Comparison of ENCODE assay signal across 9 cellular contexts in genomic region chr13:40981949-40982348, GRCh38. TPM values are rescaled to one million over a fixed set of nuclear protein-coding genes. Genes with fewer than 3 reads are reported as not detected.
DNase-seq lines count a peak whose midpoint lies in the region.
"Had no signal": no experiment of that assay in that cellular context is flagged by ENCODE, and none has a peak within 500 bp of the region (broad histone marks: within the 10 kb centered on the region; RNA-seq: fewer than 3 reads in every experiment).

No MANE protein-coding gene starts in this region.

- peak overlapping the region; percentile 74 for H3K27ac ChIP-seq in subcutaneous abdominal adipose tissue (ENCODE audit: low read depth, low read length)
- H3K27ac ChIP-seq: neural progenitor cell had no signal

- no peaks in the 10 kb centered on the region for H3K9me3 Mint-ChIP-seq in activated CD4-positive, alpha-beta T cell treated with anti-CD3 and anti-CD28 coated beads, Interleukin-2, amount 10 ng/mL, durations not matched to agents 24 days and 14 days
- H3K9me3 Mint-ChIP-seq in activated CD4-positive, alpha-beta memory T cell treated with anti-CD3 and anti-CD28 coated beads, Interleukin-2, amount 10 ng/mL, durations not matched to agents 7 days and 5 days: no peaks in the 10 kb centered on the region
- H3K9me3 Mint-ChIP-seq in immature natural killer cell: no peaks in the 10 kb centered on the region
- H3K9me3 Mint-ChIP-seq: neural progenitor cell had no signal

- peak overlapping the region; percentile 40 to 71 (median 56) for H3K9ac ChIP-seq in subcutaneous abdominal adipose tissue (ENCODE audit: low read length in 5 of 5)
- H3K9ac ChIP-seq: neural progenitor cell had no signal

- peak overlapping the region in 4 of 5 donors; percentile 52 to 65 (median 60) for H3K4me3 ChIP-seq in subcutaneous abdominal adipose tissue (ENCODE audit: low read depth in 1 of 5, low read length in 5 of 5)
- H3K4me3 ChIP-seq: neural progenitor cell had no signal

- H3K9me3 ChIP-seq in subcutaneous abdominal adipose tissue (ENCODE audit: control insufficient read depth in 5 of 5, low read length in 5 of 5): no peaks in the 10 kb centered on the region

- POLR2A ChIA-PET in activated CD4-positive, alpha-beta memory T cell treated with anti-CD3 and anti-CD28 coated beads, Interleukin-2, amount 10 ng/mL, durations not matched to agents 7 days and 5 days (lab: Charles Lee): interaction anchor here (0.8 to 14.2 kb wide), 10 partner anchors 9 to 151 kb away, joined by 3 to 445 read pairs (median 6); partner anchors contain the start of genes ELF1, KBTBD6 and WBP4

- no peaks in the 10 kb centered on the region for H3K36me3 ChIP-seq in subcutaneous abdominal adipose tissue (ENCODE audit: control insufficient read depth in 5 of 5, insufficient read depth in 5 of 5, low read length in 5 of 5)
- H3K36me3 ChIP-seq: neural progenitor cell had no signal

- peak overlapping the region; percentile 76 for H3K4me3 Mint-ChIP-seq in activated CD4-positive, alpha-beta T cell treated with anti-CD3 and anti-CD28 coated beads, Interleukin-2, amount 10 ng/mL, durations not matched to agents 24 days and 14 days
- H3K4me3 Mint-ChIP-seq in activated CD4-positive, alpha-beta memory T cell treated with anti-CD3 and anti-CD28 coated beads, Interleukin-2, amount 10 ng/mL, durations not matched to agents 7 days and 5 days: peak overlapping the region; percentile 80
- peak overlapping the region; percentile 88 to 93 (median 90) for H3K4me3 Mint-ChIP-seq in immature natural killer cell
- H3K4me3 Mint-ChIP-seq: neural progenitor cell had no signal

- CTCF ChIA-PET in activated CD4-positive, alpha-beta memory T cell treated with anti-CD3 and anti-CD28 coated beads, Interleukin-2, amount 10 ng/mL, durations not matched to agents 7 days and 5 days (lab: Charles Lee): interaction anchor here (0.7 to 2.1 kb wide), 7 partner anchors 24 to 78 kb away, joined by 3 to 5 read pairs (median 4); partner anchors contain the start of gene ELF1

- peaks cover 59% of the 10 kb centered on the region for H3K4me1 Mint-ChIP-seq in activated CD4-positive, alpha-beta T cell treated with anti-CD3 and anti-CD28 coated beads, Interleukin-2, amount 10 ng/mL, durations not matched to agents 24 days and 14 days
- peaks cover 55% of the 10 kb centered on the region for H3K4me1 Mint-ChIP-seq in activated CD4-positive, alpha-beta memory T cell treated with anti-CD3 and anti-CD28 coated beads, Interleukin-2, amount 10 ng/mL, durations not matched to agents 7 days and 5 days
- peaks cover 83 to 99% of the 10 kb centered on the region in 2 donors for H3K4me1 Mint-ChIP-seq in immature natural killer cell

- peak; percentile 56 for DNase-seq in activated CD4-positive, alpha-beta T cell treated with anti-CD3 and anti-CD28 coated beads, Interleukin-2, amount 10 ng/mL, durations not matched to agents 24 days and 14 days
- no peak for DNase-seq in activated CD4-positive, alpha-beta T cell treated with anti-CD3 and anti-CD28 coated beads for 1 hour
- DNase-seq in activated CD4-positive, alpha-beta memory T cell treated with anti-CD3 and anti-CD28 coated beads, Interleukin-2, amount 10 ng/mL, durations not matched to agents 7 days and 5 days: no peak
- DNase-seq in immature natural killer cell: no peak
- no peak for DNase-seq in NCI-H128 (lab: John Stamatoyannopoulos, UW; ENCODE audit: unreplicated experiment)
- no peak for DNase-seq in glomerular visceral epithelial cell (ENCODE audit: extremely low spot score)
- DNase-seq in COLO829 (ENCODE audit: low spot score): no peak

- H3K27me3 ChIP-seq in subcutaneous abdominal adipose tissue (ENCODE audit: control insufficient read depth in 5 of 5, insufficient read depth in 4 of 5, low read length in 5 of 5): no peaks in the 10 kb centered on the region
- H3K27me3 ChIP-seq: neural progenitor cell had no signal

- peaks cover 27% of the 10 kb centered on the region for H3K36me3 Mint-ChIP-seq in activated CD4-positive, alpha-beta T cell treated with anti-CD3 and anti-CD28 coated beads, Interleukin-2, amount 10 ng/mL, durations not matched to agents 24 days and 14 days (ENCODE audit: low read depth)
- H3K36me3 Mint-ChIP-seq in activated CD4-positive, alpha-beta memory T cell treated with anti-CD3 and anti-CD28 coated beads, Interleukin-2, amount 10 ng/mL, durations not matched to agents 7 days and 5 days (ENCODE audit: low read depth): peaks cover 57% of the 10 kb centered on the region
- H3K36me3 Mint-ChIP-seq in immature natural killer cell: peaks cover 0 to 5% (median 3%) of the 10 kb centered on the region in 3 donors
- H3K36me3 Mint-ChIP-seq: neural progenitor cell had no signal

- intact Hi-C loops in activated CD4-positive, alpha-beta T cell treated with anti-CD3 and anti-CD28 coated beads, Interleukin-2, amount 10 ng/mL, durations not matched to agents 24 days and 14 days (cut with micrococcal nuclease): loop anchor here (1.0 to 10.0 kb wide), 8 partner anchors 13 to 483 kb away; partner anchors contain the start of genes ELF1 and FOXO1

- H3K27me3 Mint-ChIP-seq in activated CD4-positive, alpha-beta T cell treated with anti-CD3 and anti-CD28 coated beads, Interleukin-2, amount 10 ng/mL, durations not matched to agents 24 days and 14 days: no peaks in the 10 kb centered on the region
- H3K27me3 Mint-ChIP-seq in activated CD4-positive, alpha-beta memory T cell treated with anti-CD3 and anti-CD28 coated beads, Interleukin-2, amount 10 ng/mL, durations not matched to agents 7 days and 5 days: no peaks in the 10 kb centered on the region
- H3K27me3 Mint-ChIP-seq in immature natural killer cell (ENCODE audit: low read depth in 3 of 3): peaks cover 2 to 8% (median 4%) of the 10 kb centered on the region in 3 donors

- peaks cover 5 to 63% (median 34%) of the 10 kb centered on the region in 5 donors for H3K4me1 ChIP-seq in subcutaneous abdominal adipose tissue (ENCODE audit: control insufficient read depth in 5 of 5, insufficient read depth in 5 of 5, low read length in 5 of 5)
- H3K4me1 ChIP-seq: neural progenitor cell had no signal

- peak overlapping the region; percentile 92 for H3K27ac Mint-ChIP-seq in activated CD4-positive, alpha-beta T cell treated with anti-CD3 and anti-CD28 coated beads, Interleukin-2, amount 10 ng/mL, durations not matched to agents 24 days and 14 days
- peak overlapping the region; percentile 92 for H3K27ac Mint-ChIP-seq in activated CD4-positive, alpha-beta memory T cell treated with anti-CD3 and anti-CD28 coated beads, Interleukin-2, amount 10 ng/mL, durations not matched to agents 7 days and 5 days
- peak overlapping the region; percentile 94 to 99 (median 97) for H3K27ac Mint-ChIP-seq in immature natural killer cell
- H3K27ac Mint-ChIP-seq: neural progenitor cell had no signal

RNA-seq across cellular contexts. Expression of gene ELF1, which starts 37.2 kb away (rescaled TPM):
- 65.0 and 65.8 TPM in 2 replicates for total RNA-seq in activated CD4-positive, alpha-beta T cell treated with anti-CD3 and anti-CD28 coated beads, Interleukin-2, amount 10 ng/mL, durations not matched to agents 24 days and 14 days
- total RNA-seq in activated CD4-positive, alpha-beta memory T cell treated with anti-CD3 and anti-CD28 coated beads, Interleukin-2, amount 10 ng/mL, durations not matched to agents 7 days and 5 days: 100 to 1,000 TPM; 159 to 169 TPM
- polyA plus RNA-seq in immature natural killer cell: 100 to 1,000 TPM in 1 of 3 donors, 10 to 100 TPM in 2; 76.8 to 128 (median 92.9) TPM
